Comparison of ENCODE assay signal across 3 cellular contexts in genomic region chr12:130258863-130259262, GRCh38.
"Had no signal": no experiment of that assay in that cellular context is flagged by ENCODE, and none has a peak within 500 bp of the region (broad histone marks: within the 10 kb centered on the region; RNA-seq: fewer than 3 reads in every experiment).

No MANE protein-coding gene starts in this region.

- ATAC-seq: GM12878 had no signal

- H3K4me3 ChIP-seq: GM12878 had no signal

- DNase-seq: GDM1, GF-D8 had no signal
